ENCODE assay signal across 11 cellular contexts in the genomic region with DNA sequence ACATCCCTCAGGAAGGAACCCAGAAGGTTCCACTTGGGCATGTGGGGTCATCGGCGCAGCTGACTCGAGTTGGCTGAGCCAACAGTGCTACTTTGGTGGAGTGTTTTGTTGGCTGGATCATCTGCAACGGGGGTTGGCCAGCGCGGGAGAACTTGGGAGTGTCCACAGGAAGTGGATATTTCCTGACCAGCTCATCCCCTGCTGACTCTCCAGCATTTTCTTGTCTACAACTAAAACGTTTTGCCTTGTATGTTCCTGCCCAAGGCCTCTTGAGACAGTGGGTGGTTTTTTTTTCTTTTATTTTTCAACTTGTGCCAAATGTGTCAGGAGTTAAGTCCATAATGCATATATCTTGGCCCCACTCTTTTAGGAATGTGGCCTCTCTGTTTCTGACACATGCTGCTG.
DNase-seq lines count a peak whose midpoint lies in the region; ATAC-seq, FAIRE-seq and TF ChIP-seq lines count a peak whose summit lies in the region.
"Had no signal": no experiment of that assay in that cellular context is flagged by ENCODE, and none has a peak within 500 bp of the region (broad histone marks: within the 10 kb centered on the region; RNA-seq: fewer than 3 reads in every experiment).

No MANE protein-coding gene starts in this region.

- intact Hi-C loops in upper lobe of right lung (cut with DNase I): no loop called here

- TF ChIP-seq CTCF in upper lobe of right lung (IDR thresholded peaks at IDR 0.05) (no peak), GM13977 (IDR thresholded peaks at IDR 0.05; ENCODE audit: extremely low read depth, insufficient read depth, missing control alignments) (no peak)

- in situ Hi-C loops in GM13977 (cut with MboI; ENCODE audit: low pct_unique_long_range_greater_than_20kb, low sequenced_read_pairs, unreplicated experiment): no loop called here

- peaks cover 22% of the 10 kb centered on the region for H3K4me1 ChIP-seq in upper lobe of right lung

- peak; percentile 94 for DNase-seq in MG63
- DNase-seq in lung microvascular endothelial cell (ENCODE audit: low read depth in 2 of 2): peak; percentile 57 to 92
- DNase-seq in upper lobe of right lung: peak; percentile 64
- no peak for DNase-seq in superior temporal gyrus (ENCODE audit: extremely low spot score)
- DNase-seq in DMS79 (lab: John Stamatoyannopoulos, UW): no peak
- DNase-seq in GM13977 (ENCODE audit: low spot score): no peak
- no peak for DNase-seq in NCI-H1930 (lab: John Stamatoyannopoulos, UW)
- DNase-seq: hypothalamus, NCI-H2171 treated with DMSO at 0.1 percent for 48 hours had no signal

- no peaks in the 10 kb centered on the region for H3K9me3 ChIP-seq in MG63
- no peaks in the 10 kb centered on the region for H3K9me3 ChIP-seq in upper lobe of right lung

- peak; percentile 75 for ATAC-seq in upper lobe of right lung

- FAIRE-seq in endometrium (lab: Jason Lieb, UNC): peak; percentile 46

- no peak overlapping the region for H3K4me3 ChIP-seq in MG63
- no peak overlapping the region for H3K4me3 ChIP-seq in upper lobe of right lung
- H3K4me3 ChIP-seq: skin epidermis had no signal

- H3K27me3 ChIP-seq in MG63 (no peaks in the 10 kb centered on the region), upper lobe of right lung (no peaks in the 10 kb centered on the region)

- H3K27ac ChIP-seq in upper lobe of right lung: peak overlapping the region; percentile 60

- no peaks in the 10 kb centered on the region for H3K36me3 ChIP-seq in MG63
- H3K36me3 ChIP-seq in upper lobe of right lung: no peaks in the 10 kb centered on the region

Comparison
In these comparisons a context has a peak if more than half of its experiments do, and no peak if none do; other contexts are left out.
1. DNase-seq: peak in MG63 (single experiment), lung microvascular endothelial cell (2 of 2) and upper lobe of right lung (single experiment); none in superior temporal gyrus (single experiment), DMS79 (single experiment), GM13977 (single experiment) and NCI-H1930 (0 of 2).